In genomic region chr17:76738468-76738850, GRCh38 we compare ENCODE assay signal across 1 cellular context.
TF ChIP-seq lines count a peak whose summit lies in the region.

No MANE protein-coding gene starts in this region.

TF ChIP-seq in HepG2, 621 proteins besides CTCF, POLR2A, EP300 and RAD21:
- TF ChIP-seq XRCC5 (optimal IDR thresholded peaks at IDR 0.05; ENCODE audit: low read length) (no peak), ZNF414 (CRISPR knock-in tag; IDR thresholded peaks at IDR 0.05) (0 out of 2 replicates have a peak, but pooled peaks have one; percentile 37)
